ENCODE assay signal across 8 cellular contexts in the genomic region with DNA sequence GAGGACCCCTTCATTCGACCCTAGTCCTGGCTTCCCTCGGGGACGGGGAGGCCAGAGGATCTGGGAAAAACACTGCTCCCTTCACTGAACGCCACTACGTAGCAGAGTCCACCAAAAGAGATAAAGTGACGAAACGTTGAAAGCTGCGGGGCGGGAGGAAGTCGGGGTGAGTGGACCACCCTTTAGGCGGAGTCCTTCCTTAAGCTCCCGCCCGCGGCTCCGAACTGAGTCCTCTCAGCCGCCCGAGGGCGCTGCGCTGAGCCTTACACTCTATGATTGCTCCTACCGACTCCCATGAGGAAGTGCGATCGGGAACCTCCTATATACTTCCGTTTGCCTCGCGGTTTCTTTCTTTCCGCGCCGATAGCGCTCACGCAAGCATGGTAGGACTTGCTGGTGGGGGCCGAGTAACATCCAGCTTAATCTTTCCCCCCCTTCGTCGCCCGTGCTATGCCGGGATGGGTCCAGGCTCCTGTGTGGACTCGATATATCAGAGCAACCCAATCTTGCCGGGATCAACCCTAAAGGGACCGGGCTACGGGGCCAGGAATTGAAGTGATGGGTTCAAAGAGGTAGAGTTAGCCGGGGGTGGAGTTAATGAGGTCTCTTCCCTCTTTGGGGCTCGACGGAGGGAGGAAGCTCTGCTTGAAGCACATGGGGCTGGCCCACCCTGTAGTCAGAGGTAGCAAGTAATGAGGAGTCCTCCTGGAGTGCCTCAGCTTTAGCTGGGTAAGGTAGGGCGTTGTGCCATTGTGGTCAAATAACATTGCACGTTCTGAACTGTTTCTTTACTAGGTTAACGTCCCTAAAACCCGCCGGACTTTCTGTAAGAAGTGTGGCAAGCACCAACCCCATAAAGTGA. TPM values are rescaled to one million over a fixed set of nuclear protein-coding genes. Genes with fewer than 3 reads are reported as not detected.
A peak's percentile ranks its signal among the peaks of the same experiment; 100 is the strongest.
DNase-seq lines count a peak whose midpoint lies in the region; ATAC-seq and TF ChIP-seq lines count a peak whose summit lies in the region.

A gene (plus strand): TSS at position 348 of the 862 bp plus-strand sequence. CDS start 33 bp downstream, at position 381.

- H3K4me3 ChIP-seq in H7 (ENCODE audit: insufficient read depth, low read depth, low read length) (peak within 1 kb of the TSS; percentile 78), Loucy (ENCODE audit: low read length, poor library complexity, severe bottlenecking) (peak within 1 kb of the TSS; percentile 97), neuron (ENCODE audit: low read length) (peak within 1 kb of the TSS; percentile 88), subcutaneous abdominal adipose tissue (ENCODE audit: low read depth in 1 of 5, low read length in 5 of 5) (peak within 1 kb of the TSS; percentile 70 to 89 (median 73))

- H3F3A ChIP-seq in Loucy (ENCODE audit: low read depth) = no peaks in the 10 kb centered on the region

- H3K9me3 ChIP-seq in ES-I3 (ENCODE audit: control insufficient read depth, insufficient read depth, low read length) (no peaks in the 10 kb centered on the region), Loucy (ENCODE audit: insufficient read depth, low read depth, low read length) (no peaks in the 10 kb centered on the region), neuron (ENCODE audit: low read length) (no peaks in the 10 kb centered on the region), subcutaneous abdominal adipose tissue (ENCODE audit: control insufficient read depth in 5 of 5, low read length in 5 of 5) (peaks cover 0 to 2% (median 0%) of the 10 kb centered on the region in 5 donors)

- peaks cover 21% of the 10 kb centered on the region for H3K36me3 ChIP-seq in ES-I3 (ENCODE audit: insufficient read depth, low read length)
- peaks cover 9% of the 10 kb centered on the region for H3K36me3 ChIP-seq in H7 (replicated peaks; ENCODE audit: control insufficient read depth, insufficient read depth, low read length)
- H3K36me3 ChIP-seq in Loucy (ENCODE audit: insufficient read depth, low read length) = peaks cover 19% of the 10 kb centered on the region
- peaks cover 22% of the 10 kb centered on the region for H3K36me3 ChIP-seq in neuron (ENCODE audit: insufficient read depth, low read length)
- peaks cover 0 to 11% (median 5%) of the 10 kb centered on the region in 5 donors for H3K36me3 ChIP-seq in subcutaneous abdominal adipose tissue (ENCODE audit: control insufficient read depth in 5 of 5, insufficient read depth in 5 of 5, low read length in 5 of 5)

- H4K20me1 ChIP-seq in Loucy (ENCODE audit: insufficient read depth, low read length, poor library complexity, severe bottlenecking) = peaks cover 26% of the 10 kb centered on the region

- H3K27me3 ChIP-seq in H7 (ENCODE audit: control insufficient read depth, insufficient read depth, low read length) (no peaks in the 10 kb centered on the region), Loucy (ENCODE audit: insufficient read depth, low read length, poor library complexity, severe bottlenecking) (peaks cover 5% of the 10 kb centered on the region), foreskin keratinocyte (no peaks in the 10 kb centered on the region), neuron (ENCODE audit: insufficient read depth, low read length) (no peaks in the 10 kb centered on the region), subcutaneous abdominal adipose tissue (ENCODE audit: control insufficient read depth in 5 of 5, insufficient read depth in 4 of 5, low read length in 5 of 5) (peaks cover 4 to 7% (median 5%) of the 10 kb centered on the region in 5 donors)

- peaks cover 34% of the 10 kb centered on the region for H3K79me2 ChIP-seq in Loucy (ENCODE audit: insufficient read depth, low read length)

- peak within 1 kb of the TSS; percentile 94 for H3K4me2 ChIP-seq in Loucy (ENCODE audit: low read depth, low read length, poor library complexity, severe bottlenecking)

- H3K9me2 ChIP-seq in Loucy (replicated peaks; ENCODE audit: low read depth, low read length) = no peaks in the 10 kb centered on the region

- H3K27ac ChIP-seq in foreskin keratinocyte (peak within 1 kb of the TSS; percentile 99), subcutaneous abdominal adipose tissue (ENCODE audit: low read depth, low read length) (peak within 1 kb of the TSS; percentile 52)

- DNase-seq in H7 = peak; percentile 75
- DNase-seq in activated effector memory CD4-positive, alpha-beta T cell treated with Interleukin-2 at 50 U/mL for 16 hours = peak; percentile 71
- peak; percentile 51 to 73 for DNase-seq in foreskin keratinocyte

- H3K4me1 ChIP-seq in ES-I3 (ENCODE audit: insufficient read depth, low read length) = peaks cover 4% of the 10 kb centered on the region; the same call in 1 of the 2 replicates
- H3K4me1 ChIP-seq in Loucy (ENCODE audit: insufficient read depth, low read length, poor library complexity, severe bottlenecking) = peaks cover 4% of the 10 kb centered on the region
- H3K4me1 ChIP-seq in foreskin keratinocyte = no peaks in the 10 kb centered on the region
- peaks cover 7% of the 10 kb centered on the region for H3K4me1 ChIP-seq in neuron (ENCODE audit: insufficient read depth, low read length)
- H3K4me1 ChIP-seq in subcutaneous abdominal adipose tissue (ENCODE audit: control insufficient read depth in 5 of 5, insufficient read depth in 5 of 5, low read length in 5 of 5) = peaks cover 0 to 14% (median 10%) of the 10 kb centered on the region in 5 donors

- H2AFZ ChIP-seq in Loucy (ENCODE audit: low read length) (peak within 1 kb of the TSS; percentile 70), neuron (ENCODE audit: low read depth, low read length) (peak within 1 kb of the TSS; percentile 71)

- peak; percentile 83 for TF ChIP-seq POLR2A in Raji (IDR thresholded peaks at IDR 0.05; ENCODE audit: insufficient read depth, low read depth, low read length)

- ATAC-seq in foreskin keratinocyte = peak; percentile 95

- peak; percentile 60 for TF ChIP-seq CTCF in Loucy (conservative IDR thresholded peaks at IDR 0.05; ENCODE audit: low read length)
- peak; percentile 83 for TF ChIP-seq CTCF in foreskin keratinocyte (conservative IDR thresholded peaks at IDR 0.05)

- peak within 1 kb of the TSS; percentile 69 for H3K9ac ChIP-seq in ES-I3 (ENCODE audit: low read depth, low read length)
- peak within 1 kb of the TSS; percentile 92 for H3K9ac ChIP-seq in Loucy (ENCODE audit: low read depth, low read length, poor library complexity, severe bottlenecking)
- peak within 1 kb of the TSS; percentile 58 to 83 (median 70) for H3K9ac ChIP-seq in subcutaneous abdominal adipose tissue (ENCODE audit: low read length in 5 of 5)

RNA-seq across cellular contexts. Expression of the gene that starts here (rescaled TPM):
- 794 and 812 TPM in 2 replicates for total RNA-seq in H7 (2014; rRNA removed; shearing (Covaris generic))
- 1,650 and 1,673 TPM in 2 replicates for total RNA-seq in foreskin keratinocyte
- 2,670 and 2,691 TPM in 2 replicates for polyA plus RNA-seq in foreskin keratinocyte

Comparison
In these comparisons a context has a peak if more than half of its experiments do, and no peak if none do; other contexts are left out.
1. Peak in every context shown above with its lines: DNase-seq, ATAC-seq, H3K4me3 ChIP-seq and H3K27ac ChIP-seq.